ENCODE assay signal across 19 cellular contexts in the genomic region with DNA sequence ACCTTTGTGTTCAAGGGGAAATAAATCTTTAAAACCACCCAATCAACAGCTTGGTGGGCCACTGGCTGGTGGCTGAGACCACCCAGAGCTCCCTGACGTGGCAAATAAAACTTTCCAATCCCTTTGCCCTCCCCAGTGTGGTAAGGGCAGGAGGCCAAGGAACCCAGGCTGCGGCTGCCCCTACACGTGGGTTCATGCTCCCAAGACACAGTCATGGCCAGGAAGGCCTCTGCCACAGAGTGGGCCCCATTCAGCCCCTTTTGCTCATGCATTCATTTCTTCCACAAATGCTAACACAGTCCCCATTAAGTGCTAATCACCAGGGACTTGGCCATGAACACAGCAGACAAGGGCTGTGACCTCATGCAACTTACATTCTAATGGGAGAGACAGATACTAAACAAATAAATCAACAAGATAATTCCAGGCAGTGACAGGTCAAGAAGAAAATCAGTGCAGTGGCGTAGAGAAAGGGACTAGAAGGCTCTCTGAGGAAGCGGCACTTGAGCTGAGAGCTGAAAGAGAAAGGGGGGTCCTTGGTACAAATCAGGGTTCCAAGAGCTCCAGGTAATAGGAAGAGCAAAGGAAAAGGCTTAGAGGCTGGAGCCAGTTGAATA. TPM values are rescaled to one million over a fixed set of nuclear protein-coding genes. Genes with fewer than 3 reads are reported as not detected.
DNase-seq lines count a peak whose midpoint lies in the region; ATAC-seq and TF ChIP-seq lines count a peak whose summit lies in the region.
"Had no signal": no experiment of that assay in that cellular context is flagged by ENCODE, and none has a peak within 500 bp of the region (broad histone marks: within the 10 kb centered on the region; RNA-seq: fewer than 3 reads in every experiment).

No MANE protein-coding gene starts in this region.

- TF ChIP-seq CTCF in activated CD8-positive, alpha-beta T cell treated with anti-CD3 and anti-CD28 coated beads for 36 hours (IDR thresholded peaks at IDR 0.05), result no peak
- TF ChIP-seq CTCF in colonic mucosa (IDR thresholded peaks at IDR 0.05), result no peak

- no peaks in the 10 kb centered on the region for H3K27me3 Mint-ChIP-seq in activated CD8-positive, alpha-beta T cell treated with anti-CD3 and anti-CD28 coated beads for 36 hours

- intact Hi-C loops in activated CD8-positive, alpha-beta T cell treated with anti-CD3 and anti-CD28 coated beads for 36 hours (cut with micrococcal nuclease), result no loop called here
- intact Hi-C loops in colonic mucosa (cut with DNase I), result no loop called here

- H3K27ac Mint-ChIP-seq in activated CD8-positive, alpha-beta T cell treated with anti-CD3 and anti-CD28 coated beads for 36 hours, result no peak overlapping the region

- peaks cover 35% of the 10 kb centered on the region for H3K36me3 ChIP-seq in SK-N-MC (ENCODE audit: insufficient read depth, low read length)
- H3K36me3 ChIP-seq in colonic mucosa, result no peaks in the 10 kb centered on the region

- peak; percentile 69 for DNase-seq in NCI-H82 (lab: John Stamatoyannopoulos, UW)
- no peak for DNase-seq in NCI-H82 treated with DMSO at 0.1 percent for 48 hours (lab: John Stamatoyannopoulos, UW; ENCODE audit: unreplicated experiment)
- DNase-seq in SK-N-MC (ENCODE audit: low read depth, low spot score), result no peak
- DNase-seq in activated CD8-positive, alpha-beta T cell treated with anti-CD3 and anti-CD28 coated beads for 36 hours, result no peak
- no peak for DNase-seq in colonic mucosa
- DNase-seq in NCI-H510A (lab: John Stamatoyannopoulos, UW), result no peak
- DNase-seq: GOT3, HCEC 1CT, Kasumi-1, NCI-H1417 treated with DMSO at 0.1 percent for 48 hours, NCI-H187 treated with DMSO at 0.1 percent for 48 hours, NCI-H2107, SW 1271 had no signal

- no peak for ATAC-seq in activated CD8-positive, alpha-beta T cell treated with anti-CD3 and anti-CD28 coated beads for 36 hours
- no peak for ATAC-seq in HG02763 (IDR thresholded peaks at IDR 0.05; ENCODE audit: unreplicated experiment)
- ATAC-seq: Right ventricle myocardium inferior had no signal

- CTCF ChIA-PET in activated CD8-positive, alpha-beta T cell treated with anti-CD3 and anti-CD28 coated beads for 36 hours (lab: Charles Lee), result no interaction called here

- no peak overlapping the region for H3K4me3 ChIP-seq in SK-N-MC
- no peak overlapping the region for H3K4me3 ChIP-seq in colonic mucosa

- H3K9ac ChIP-seq in SK-N-MC (ENCODE audit: insufficient read length) (no peak overlapping the region), colonic mucosa (ENCODE audit: low read depth in 2 of 2, low read length in 2 of 2) (no peak overlapping the region)

- POLR2A ChIA-PET in activated CD8-positive, alpha-beta T cell treated with anti-CD3 and anti-CD28 coated beads for 36 hours (lab: Charles Lee), result interaction anchor here (1.2 to 1.5 kb wide), 2 partner anchors 9 to 10 kb away, joined by 3 read pairs; no protein-coding TSS in a partner anchor

- peaks cover 48% of the 10 kb centered on the region for H3K4me1 Mint-ChIP-seq in activated CD8-positive, alpha-beta T cell treated with anti-CD3 and anti-CD28 coated beads for 36 hours (ENCODE audit: low read depth)

- H3K9me3 Mint-ChIP-seq in activated CD8-positive, alpha-beta T cell treated with anti-CD3 and anti-CD28 coated beads for 36 hours, result peaks cover 3% of the 10 kb centered on the region

- H3K27ac ChIP-seq in SK-N-MC (peak overlapping the region; percentile 28; the same call in 1 of the 2 replicates), layer of hippocampus (ENCODE audit: low read depth, low read length) (peak overlapping the region; percentile 55), colonic mucosa (no peak overlapping the region)
- H3K27ac ChIP-seq: 22Rv1, C4-2B had no signal

- no peaks in the 10 kb centered on the region for H3K4me1 ChIP-seq in colonic mucosa

- H3K4me3 Mint-ChIP-seq in activated CD8-positive, alpha-beta T cell treated with anti-CD3 and anti-CD28 coated beads for 36 hours, result no peak overlapping the region

- H3K36me3 Mint-ChIP-seq in activated CD8-positive, alpha-beta T cell treated with anti-CD3 and anti-CD28 coated beads for 36 hours (ENCODE audit: low read depth), result peaks cover 48% of the 10 kb centered on the region

- H3K9me3 ChIP-seq in SK-N-MC (ENCODE audit: low read depth, low read length), result no peaks in the 10 kb centered on the region
- H3K9me3 ChIP-seq in colonic mucosa, result no peaks in the 10 kb centered on the region

- H3K27me3 ChIP-seq in layer of hippocampus (ENCODE audit: control insufficient read depth, insufficient read depth, low read length), result no peaks in the 10 kb centered on the region
- no peaks in the 10 kb centered on the region for H3K27me3 ChIP-seq in colonic mucosa

RNA-seq across cellular contexts. Expression of gene PREX1, which starts 13.8 kb away (rescaled TPM):
- total RNA-seq in activated CD8-positive, alpha-beta T cell treated with anti-CD3 and anti-CD28 coated beads for 36 hours, result 10 to 100 TPM; 79.7 to 80.5 TPM
- total RNA-seq in colonic mucosa, result 10 to 100 TPM in 1 of 2 donors, 1 to 10 TPM in 1; 7.2 to 24.6 TPM
- total RNA-seq: MCF 10A had no signal
